ENCODE assay signal across 27 cellular contexts in the genomic region with DNA sequence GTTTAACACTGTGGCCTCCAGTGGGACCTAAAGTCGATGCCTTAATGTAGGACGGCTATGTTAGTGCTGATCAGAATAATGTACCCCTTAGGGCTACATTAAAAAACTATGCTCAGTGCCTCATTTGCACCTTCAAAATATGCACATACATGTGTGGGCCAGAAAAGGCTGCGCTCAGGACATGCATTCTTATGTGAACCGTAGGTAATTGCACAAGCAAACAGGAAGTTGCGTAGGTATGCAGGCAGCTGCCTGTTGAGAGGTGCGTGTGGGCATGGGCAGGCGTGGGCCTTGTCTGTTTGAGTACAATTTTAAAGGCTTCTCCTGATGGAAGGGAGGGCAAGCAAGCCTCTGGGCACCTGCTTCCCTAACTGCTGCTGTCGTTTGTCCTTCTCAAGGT.
DNase-seq lines count a peak whose midpoint lies in the region; ATAC-seq, FAIRE-seq and TF ChIP-seq lines count a peak whose summit lies in the region.
"Had no signal": no experiment of that assay in that cellular context is flagged by ENCODE, and none has a peak within 500 bp of the region (broad histone marks: within the 10 kb centered on the region; RNA-seq: fewer than 3 reads in every experiment).

No MANE protein-coding gene starts in this region.

- peaks cover 3% of the 10 kb centered on the region for H3K27me3 Mint-ChIP-seq in activated T-helper 17 cell treated with anti-CD3 and anti-CD28 coated beads, Interleukin-2, amount 50 U/mL, for 72 hours
- H3K27me3 Mint-ChIP-seq: B cell; stimulated activated naive CD8-positive, alpha-beta T cell treated with anti-CD3 and anti-CD28 coated beads, Interleukin-15, amount 100 ng/mL, for 72 hours had no signal

- no peak overlapping the region for H3K4ac ChIP-seq in trophoblast cell (ENCODE audit: low read depth, low read length)

- H3K23ac ChIP-seq in trophoblast cell (ENCODE audit: low read length), result no peak overlapping the region

- H3K4me1 Mint-ChIP-seq in activated T-helper 17 cell treated with anti-CD3 and anti-CD28 coated beads, Interleukin-2, amount 50 U/mL, for 72 hours, result no peaks in the 10 kb centered on the region
- H3K4me1 Mint-ChIP-seq: B cell; stimulated activated naive CD8-positive, alpha-beta T cell treated with anti-CD3 and anti-CD28 coated beads, Interleukin-15, amount 100 ng/mL, for 72 hours had no signal

- no peak overlapping the region for H2AK5ac ChIP-seq in trophoblast cell (ENCODE audit: low read length)

- no peak overlapping the region for H3K18ac ChIP-seq in trophoblast cell (ENCODE audit: low read length)

- H3K14ac ChIP-seq in trophoblast cell (ENCODE audit: low read length), result no peak overlapping the region

- H2BK5ac ChIP-seq in trophoblast cell (ENCODE audit: low read depth, low read length, poor library complexity), result no peak overlapping the region

- ATAC-seq in HG03571 (IDR thresholded peaks at IDR 0.05; ENCODE audit: unreplicated experiment), result no peak
- no peak for ATAC-seq in activated T-helper 17 cell treated with anti-CD3 and anti-CD28 coated beads, Interleukin-2, amount 50 U/mL, for 72 hours (replicated peaks)
- ATAC-seq: natural killer cell treated with Interleukin-12 subunit alpha and Interleukin-12 subunit beta and Interleukin-15 and Interleukin-18, amount 100 ng/mL, for 72 hours; Panc1; stimulated activated naive CD8-positive, alpha-beta T cell treated with anti-CD3 and anti-CD28 coated beads, Interleukin-15, amount 100 ng/mL, for 72 hours had no signal

- no peak overlapping the region for H4K91ac ChIP-seq in trophoblast cell (ENCODE audit: low read depth, low read length)

- DNase-seq in NCI-H1436 (lab: John Stamatoyannopoulos, UW) (peak; percentile 15), NCI-H1436 treated with DMSO at 0.1 percent for 48 hours (lab: John Stamatoyannopoulos, UW) (no peak), NCI-H510A treated with DMSO at 0.1 percent for 48 hours (lab: John Stamatoyannopoulos, UW) (peak; percentile 78), bronchial epithelial cell (ENCODE audit: low read depth) (peak; percentile 91), trophoblast cell (peak; percentile 8 to 35), NCI-H226 (no peak)
- DNase-seq: activated CD4-positive, alpha-beta T cell treated with anti-CD3 and anti-CD28 coated beads for 1 hour; brain microvascular endothelial cell; cortex of kidney; foreskin melanocyte; GM23248; hypothalamus; islet precursor cell; NCI-H187; NCI-H526 treated with DMSO at 0.1 percent for 48 hours; SK-N-SH; small intestine; stimulated activated CD4-positive, alpha-beta T cell treated with anti-CD3 and anti-CD28 coated beads, Interleukin-2, amount 100 ng/mL, for 48 hours; stimulated activated naive CD8-positive, alpha-beta T cell treated with anti-CD3 and anti-CD28 coated beads, Interleukin-15, amount 100 ng/mL, for 72 hours; upper lobe of left lung had no signal

- peaks cover under 1 to 15% of the 10 kb centered on the region in 2 experiments for H3K4me1 ChIP-seq in trophoblast cell (ENCODE audit: control insufficient read depth in 1 of 2, insufficient read depth in 2 of 2, low read length in 2 of 2)
- H3K4me1 ChIP-seq: upper lobe of left lung had no signal

- H3K36me3 ChIP-seq in bronchial epithelial cell (ENCODE audit: control insufficient read depth, insufficient read depth, low read length) (no peaks in the 10 kb centered on the region), trophoblast cell (ENCODE audit: control insufficient read depth in 1 of 2, insufficient read depth in 2 of 2, low read length in 2 of 2) (no peaks in the 10 kb centered on the region)
- H3K36me3 ChIP-seq: brain microvascular endothelial cell, upper lobe of left lung had no signal

- H2BK12ac ChIP-seq in trophoblast cell (ENCODE audit: low read length), result no peak overlapping the region

- peaks cover 4% of the 10 kb centered on the region for H3K9me3 Mint-ChIP-seq in activated T-helper 17 cell treated with anti-CD3 and anti-CD28 coated beads, Interleukin-2, amount 50 U/mL, for 72 hours
- H3K9me3 Mint-ChIP-seq: activated T-helper 1 cell treated with anti-CD3 and anti-CD28 coated beads, Interleukin-12 subunit alpha, Interleukin-12 subunit beta, Interleukin-2, Interleukin-4 antibody, amounts not matched to agents 30 ng/mL and 10 ng/mL and 1 ng/mL, durations not matched to agents 14 hours and 24 hours and 36 hours had no signal

- peak; percentile 79 for FAIRE-seq in bronchial epithelial cell (lab: Jason Lieb, UNC)
- FAIRE-seq: HTR-8/SVneo, small intestine had no signal

- no peaks in the 10 kb centered on the region for H3K27me3 ChIP-seq in bronchial epithelial cell (ENCODE audit: control insufficient read depth, insufficient read depth, low read length)
- H3K27me3 ChIP-seq in trophoblast cell (ENCODE audit: insufficient read depth, low read length), result peaks cover 2% of the 10 kb centered on the region
- H3K27me3 ChIP-seq: brain microvascular endothelial cell, upper lobe of left lung had no signal

- no peaks in the 10 kb centered on the region for H3K9me3 ChIP-seq in trophoblast cell (ENCODE audit: insufficient read depth, low read depth, low read length)
- H3K9me3 ChIP-seq: SK-N-SH, upper lobe of left lung had no signal

- TF ChIP-seq CTCF in bronchial epithelial cell (IDR thresholded peaks at IDR 0.05; ENCODE audit: insufficient read depth, low read length, severe bottlenecking), result no peak

- H3K79me1 ChIP-seq in trophoblast cell (ENCODE audit: low read length), result no peaks in the 10 kb centered on the region

- no peaks in the 10 kb centered on the region for H3K36me3 Mint-ChIP-seq in activated T-helper 17 cell treated with anti-CD3 and anti-CD28 coated beads, Interleukin-2, amount 50 U/mL, for 72 hours (ENCODE audit: low read depth)
- H3K36me3 Mint-ChIP-seq: natural killer cell treated with Interleukin-12 subunit alpha and Interleukin-12 subunit beta and Interleukin-15 and Interleukin-18, amount 100 ng/mL, for 72 hours had no signal

- no peak overlapping the region for H3K4me2 ChIP-seq in trophoblast cell (ENCODE audit: low read length)
- H3K4me2 ChIP-seq: SK-N-SH had no signal

- no peak overlapping the region for H3K4me3 Mint-ChIP-seq in activated T-helper 17 cell treated with anti-CD3 and anti-CD28 coated beads, Interleukin-2, amount 50 U/mL, for 72 hours
- H3K4me3 Mint-ChIP-seq: activated T-helper 1 cell treated with anti-CD3 and anti-CD28 coated beads, Interleukin-12 subunit alpha, Interleukin-12 subunit beta, Interleukin-2, Interleukin-4 antibody, amounts not matched to agents 30 ng/mL and 10 ng/mL and 1 ng/mL, durations not matched to agents 14 hours and 24 hours and 36 hours; B cell; natural killer cell treated with Interleukin-12 subunit alpha and Interleukin-12 subunit beta and Interleukin-15 and Interleukin-18, amount 100 ng/mL, for 72 hours; stimulated activated naive CD8-positive, alpha-beta T cell treated with anti-CD3 and anti-CD28 coated beads, Interleukin-15, amount 100 ng/mL, for 72 hours had no signal

- no peak overlapping the region for H3K4me3 ChIP-seq in bronchial epithelial cell (ENCODE audit: low read depth, low read length)
- H3K4me3 ChIP-seq in trophoblast cell (ENCODE audit: low read depth, low read length), result no peak overlapping the region
- H3K4me3 ChIP-seq: GM23248, upper lobe of left lung had no signal

- H4K8ac ChIP-seq in trophoblast cell (ENCODE audit: low read depth, low read length), result no peak overlapping the region

- H3K27ac Mint-ChIP-seq in activated T-helper 17 cell treated with anti-CD3 and anti-CD28 coated beads, Interleukin-2, amount 50 U/mL, for 72 hours, result no peak overlapping the region
- H3K27ac Mint-ChIP-seq: activated T-helper 1 cell treated with anti-CD3 and anti-CD28 coated beads, Interleukin-12 subunit alpha, Interleukin-12 subunit beta, Interleukin-2, Interleukin-4 antibody, amounts not matched to agents 30 ng/mL and 10 ng/mL and 1 ng/mL, durations not matched to agents 14 hours and 24 hours and 36 hours; B cell; natural killer cell treated with Interleukin-12 subunit alpha and Interleukin-12 subunit beta and Interleukin-15 and Interleukin-18, amount 100 ng/mL, for 72 hours; stimulated activated naive CD8-positive, alpha-beta T cell treated with anti-CD3 and anti-CD28 coated beads, Interleukin-15, amount 100 ng/mL, for 72 hours had no signal

- H3K79me2 ChIP-seq in trophoblast cell (ENCODE audit: control insufficient read depth, insufficient read depth, low read length, poor library complexity), result no peaks in the 10 kb centered on the region

- no CpG with 5 or more reads among the region's 8 CpGs for WGBS in trophoblast cell (ENCODE audit: extremely low coverage, insufficient coverage, insufficient read length)

- H3K9ac ChIP-seq in trophoblast cell (ENCODE audit: low read length), result no peak overlapping the region
- H3K9ac ChIP-seq: GM23248, SK-N-SH had no signal

- H4K12ac ChIP-seq in trophoblast cell (ENCODE audit: low read depth, low read length), result no peak overlapping the region

- H2AFZ ChIP-seq in trophoblast cell (ENCODE audit: insufficient read depth, low read length, poor library complexity), result no peak overlapping the region
- H2AFZ ChIP-seq: GM23248 had no signal

- H3K27ac ChIP-seq in trophoblast cell (ENCODE audit: low read depth, low read length), result no peak overlapping the region
- H3K27ac ChIP-seq: brain microvascular endothelial cell, GM23248, upper lobe of left lung had no signal

- no peak overlapping the region for H2BK120ac ChIP-seq in trophoblast cell (ENCODE audit: insufficient read depth, low read length, poor library complexity)

Comparison
In these comparisons a context has a peak if more than half of its experiments do, and no peak if none do; other contexts are left out.
1. DNase-seq: peak in NCI-H1436 (single experiment), NCI-H510A treated with DMSO at 0.1 percent for 48 hours (single experiment), bronchial epithelial cell (single experiment) and trophoblast cell (2 of 2); none in NCI-H1436 treated with DMSO at 0.1 percent for 48 hours (single experiment) and NCI-H226 (single experiment).